In genomic region chr12:96121271-96121711, GRCh38 we compare ENCODE assay signal across 8 cellular contexts.
DNase-seq lines count a peak whose midpoint lies in the region; ATAC-seq and TF ChIP-seq lines count a peak whose summit lies in the region.

No MANE protein-coding gene starts in this region.

- peaks cover 0 to 9% (median 4%) of the 10 kb centered on the region in 4 donors for H3K4me1 Mint-ChIP-seq in CD4-positive, CD25-positive, alpha-beta regulatory T cell

- no peak overlapping the region for H3K4me3 Mint-ChIP-seq in CD4-positive, CD25-positive, alpha-beta regulatory T cell

- no peak overlapping the region for H3K4me3 ChIP-seq in CD4-positive, CD25-positive, alpha-beta regulatory T cell (ENCODE audit: low read depth, low read length)
- H3K4me3 ChIP-seq in cardiac fibroblast (replicated peaks in 1 of 2; ENCODE audit: low read depth in 2 of 2, low read length in 2 of 2) = no peak overlapping the region
- no peak overlapping the region for H3K4me3 ChIP-seq in ovary

- TF ChIP-seq POLR2A in ovary (IDR thresholded peaks at IDR 0.05) = no peak

- DNase-seq in CD4-positive, CD25-positive, alpha-beta regulatory T cell = no peak
- DNase-seq in cardiac fibroblast (ENCODE audit: low read depth in 2 of 2) (peak; percentile 36 to 61), foreskin melanocyte (no peak), NCI-H1092 treated with DMSO at 0.1 percent for 48 hours (lab: John Stamatoyannopoulos, UW) (no peak), ovary (no peak), putamen (ENCODE audit: low spot score) (no peak)

- no peaks in the 10 kb centered on the region for H3K36me3 Mint-ChIP-seq in CD4-positive, CD25-positive, alpha-beta regulatory T cell

- peak; percentile 24 to 45 for ATAC-seq in CD4-positive, CD25-positive, alpha-beta regulatory T cell (ENCODE audit: low read depth in 2 of 2)
- peak; percentile 66 for ATAC-seq in GM19467 (IDR thresholded peaks at IDR 0.05; ENCODE audit: unreplicated experiment)
- ATAC-seq in HG03439 (IDR thresholded peaks at IDR 0.05; ENCODE audit: unreplicated experiment) = peak; percentile 41

- no peaks in the 10 kb centered on the region for H3K36me3 ChIP-seq in CD4-positive, CD25-positive, alpha-beta regulatory T cell (ENCODE audit: control insufficient read depth, insufficient read depth, low read length)
- H3K36me3 ChIP-seq in ovary = no peaks in the 10 kb centered on the region

- peaks cover 4% of the 10 kb centered on the region for H3K27me3 Mint-ChIP-seq in CD4-positive, CD25-positive, alpha-beta regulatory T cell

- H3K27ac Mint-ChIP-seq in CD4-positive, CD25-positive, alpha-beta regulatory T cell = no peak overlapping the region

- no peak for TF ChIP-seq EP300 in ovary (IDR thresholded peaks at IDR 0.05)

- no peaks in the 10 kb centered on the region for H3K4me1 ChIP-seq in CD4-positive, CD25-positive, alpha-beta regulatory T cell (ENCODE audit: control insufficient read depth, insufficient read depth, low read length, poor library complexity, severe bottlenecking)
- no peaks in the 10 kb centered on the region for H3K4me1 ChIP-seq in ovary (ENCODE audit: insufficient read depth)

- WGBS in ovary, 3 donors = 56 to 60% (median 56%) methylated on average over 4 of the region's 4 CpGs

- TF ChIP-seq CTCF in cardiac fibroblast (IDR thresholded peaks at IDR 0.05; ENCODE audit: low read depth, low read length) (no peak), ovary (IDR thresholded peaks at IDR 0.05) (no peak)

- intact Hi-C loops in ovary (cut with DNase I) = no loop called here

- no peak overlapping the region for H3K27ac ChIP-seq in CD4-positive, CD25-positive, alpha-beta regulatory T cell (ENCODE audit: insufficient read depth, low read length, poor library complexity, severe bottlenecking)
- H3K27ac ChIP-seq in ovary = no peak overlapping the region

- no peaks in the 10 kb centered on the region for H3K27me3 ChIP-seq in CD4-positive, CD25-positive, alpha-beta regulatory T cell (ENCODE audit: control insufficient read depth, insufficient read depth, low read length)
- H3K27me3 ChIP-seq in ovary = no peaks in the 10 kb centered on the region

- H3K9me3 Mint-ChIP-seq in CD4-positive, CD25-positive, alpha-beta regulatory T cell = no peaks in the 10 kb centered on the region

- H3K9me3 ChIP-seq in CD4-positive, CD25-positive, alpha-beta regulatory T cell (ENCODE audit: control insufficient read depth in 2 of 2, low read length in 2 of 2) = no peaks in the 10 kb centered on the region
- H3K9me3 ChIP-seq in ovary = peaks cover 0 to 3% of the 10 kb centered on the region in 2 donors

Comparison
In these comparisons a context has a peak if more than half of its experiments do, and no peak if none do; other contexts are left out.
1. DNase-seq: peak in cardiac fibroblast (2 of 2); none in CD4-positive, CD25-positive, alpha-beta regulatory T cell (0 of 3), foreskin melanocyte (single experiment), NCI-H1092 treated with DMSO at 0.1 percent for 48 hours (single experiment), ovary (0 of 5) and putamen (single experiment).
2. Peak in every context shown above with its lines, with median percentiles within 50 percentile points of each other: ATAC-seq.